ENCODE assay signal across 14 cellular contexts in genomic region chr11:31887180-31887579, GRCh38.
DNase-seq lines count a peak whose midpoint lies in the region; ATAC-seq and TF ChIP-seq lines count a peak whose summit lies in the region.
"Had no signal": no experiment of that assay in that cellular context is flagged by ENCODE, and none has a peak within 500 bp of the region (broad histone marks: within the 10 kb centered on the region; RNA-seq: fewer than 3 reads in every experiment).

No MANE protein-coding gene starts in this region.

- no peak overlapping the region for H3K4me3 Mint-ChIP-seq in activated naive CD4-positive, alpha-beta T cell treated with anti-CD3 and anti-CD28 coated beads, Interleukin-2, amount 10 ng/mL, durations not matched to agents 7 days and 5 days
- no peak overlapping the region for H3K4me3 Mint-ChIP-seq in HFFc6

- H3K79me2 ChIP-seq in osteoblast (ENCODE audit: insufficient read depth, low read length) = no peaks in the 10 kb centered on the region

- ATAC-seq in activated naive CD4-positive, alpha-beta T cell treated with anti-CD3 and anti-CD28 coated beads, Interleukin-2, amount 50 U/mL, for 72 hours = no peak
- ATAC-seq: heart right ventricle had no signal

- H3K36me3 Mint-ChIP-seq in activated naive CD4-positive, alpha-beta T cell treated with anti-CD3 and anti-CD28 coated beads, Interleukin-2, amount 10 ng/mL, durations not matched to agents 7 days and 5 days = no peaks in the 10 kb centered on the region
- no peaks in the 10 kb centered on the region for H3K36me3 Mint-ChIP-seq in activated naive CD4-positive, alpha-beta T cell treated with anti-CD3 and anti-CD28 coated beads, Interleukin-2, amount 50 U/mL, for 72 hours
- no peaks in the 10 kb centered on the region for H3K36me3 Mint-ChIP-seq in HFFc6 (ENCODE audit: low read depth)

- H2AFZ ChIP-seq in osteoblast (ENCODE audit: low read length) = no peak overlapping the region

- H3K4me3 ChIP-seq in osteoblast (ENCODE audit: insufficient read depth, low read length) (no peak overlapping the region), prostate gland (no peak overlapping the region)
- H3K4me3 ChIP-seq: BLaER1 treated with 17β-estradiol and CSF1 and Interleukin-3, amounts not matched to agents 10 nM and 100 nM; heart right ventricle; lung; SK-N-MC; suprapubic skin had no signal

- H3K36me3 ChIP-seq in osteoblast (ENCODE audit: insufficient read depth, low read length) = no peaks in the 10 kb centered on the region
- no peaks in the 10 kb centered on the region for H3K36me3 ChIP-seq in prostate gland
- H3K36me3 ChIP-seq: BLaER1 treated with 17β-estradiol and CSF1 and Interleukin-3, amounts not matched to agents 10 nM and 100 nM; heart right ventricle; suprapubic skin had no signal

- H4K20me1 ChIP-seq in osteoblast (ENCODE audit: insufficient read depth, low read length) = no peaks in the 10 kb centered on the region
- H4K20me1 ChIP-seq: BLaER1 treated with 17β-estradiol and CSF1 and Interleukin-3, amounts not matched to agents 10 nM and 100 nM had no signal

- no peaks in the 10 kb centered on the region for H3K4me1 Mint-ChIP-seq in activated naive CD4-positive, alpha-beta T cell treated with anti-CD3 and anti-CD28 coated beads, Interleukin-2, amount 10 ng/mL, durations not matched to agents 7 days and 5 days
- no peaks in the 10 kb centered on the region; the same call in 1 of the 2 replicates for H3K4me1 Mint-ChIP-seq in HFFc6 (ENCODE audit: low read depth)

- no peak for TF ChIP-seq POLR2A in prostate gland (IDR thresholded peaks at IDR 0.05)

- H3K9me3 ChIP-seq in osteoblast (ENCODE audit: low read depth, low read length) (no peaks in the 10 kb centered on the region), prostate gland (no peaks in the 10 kb centered on the region)
- H3K9me3 ChIP-seq: heart right ventricle, suprapubic skin had no signal

- H3K9me3 Mint-ChIP-seq in activated naive CD4-positive, alpha-beta T cell treated with anti-CD3 and anti-CD28 coated beads, Interleukin-2, amount 10 ng/mL, durations not matched to agents 7 days and 5 days = no peaks in the 10 kb centered on the region
- H3K9me3 Mint-ChIP-seq in activated naive CD4-positive, alpha-beta T cell treated with anti-CD3 and anti-CD28 coated beads, Interleukin-2, amount 50 U/mL, for 72 hours = no peaks in the 10 kb centered on the region
- H3K9me3 Mint-ChIP-seq in HFFc6 = no peaks in the 10 kb centered on the region

- TF ChIP-seq CTCF in HFFc6 (IDR thresholded peaks at IDR 0.05) = peak; percentile 42
- peak; percentile 41 for TF ChIP-seq CTCF in VCaP (conservative IDR thresholded peaks at IDR 0.05)
- TF ChIP-seq CTCF in osteoblast (IDR thresholded peaks at IDR 0.05; ENCODE audit: extremely low read depth, low read depth, low read length) = peak; percentile 10
- TF ChIP-seq CTCF in prostate gland (IDR thresholded peaks at IDR 0.05) = no peak

- no peaks in the 10 kb centered on the region for H3K4me1 ChIP-seq in osteoblast (ENCODE audit: insufficient read depth, low read length)
- H3K4me1 ChIP-seq in prostate gland (replicated peaks) = no peaks in the 10 kb centered on the region
- H3K4me1 ChIP-seq: BLaER1 treated with 17β-estradiol and CSF1 and Interleukin-3, amounts not matched to agents 10 nM and 100 nM; heart right ventricle; suprapubic skin had no signal

- intact Hi-C loops in prostate gland (cut with DNase I) = no loop called here

- H3K27ac Mint-ChIP-seq in activated naive CD4-positive, alpha-beta T cell treated with anti-CD3 and anti-CD28 coated beads, Interleukin-2, amount 10 ng/mL, durations not matched to agents 7 days and 5 days = no peak overlapping the region
- H3K27ac Mint-ChIP-seq in activated naive CD4-positive, alpha-beta T cell treated with anti-CD3 and anti-CD28 coated beads, Interleukin-2, amount 50 U/mL, for 72 hours = no peak overlapping the region
- no peak overlapping the region for H3K27ac Mint-ChIP-seq in HFFc6

- peaks cover 17% of the 10 kb centered on the region for H3K27me3 ChIP-seq in osteoblast (ENCODE audit: insufficient read depth, low read length)
- H3K27me3 ChIP-seq in prostate gland (replicated peaks; ENCODE audit: insufficient read depth) = no peaks in the 10 kb centered on the region
- H3K27me3 ChIP-seq: BLaER1 treated with 17β-estradiol and CSF1 and Interleukin-3, amounts not matched to agents 10 nM and 100 nM had no signal

- H3K4me2 ChIP-seq in osteoblast (ENCODE audit: insufficient read depth, low read length) = no peak overlapping the region
- H3K4me2 ChIP-seq: BLaER1 treated with 17β-estradiol and CSF1 and Interleukin-3, amounts not matched to agents 10 nM and 100 nM had no signal

- CTCF ChIA-PET in activated naive CD4-positive, alpha-beta T cell treated with anti-CD3 and anti-CD28 coated beads, Interleukin-2, amount 10 ng/mL, durations not matched to agents 7 days and 5 days (lab: Charles Lee) = interaction anchor here (1.2 kb wide), 1 partner anchor 71 kb away, joined by 3 read pairs; no protein-coding TSS in a partner anchor

- peak; percentile 25 for DNase-seq in activated naive CD4-positive, alpha-beta T cell treated with anti-CD3 and anti-CD28 coated beads, Interleukin-2, amount 10 ng/mL, durations not matched to agents 7 days and 5 days
- no peak for DNase-seq in activated naive CD4-positive, alpha-beta T cell treated with anti-CD3 and anti-CD28 coated beads, Interleukin-2, amount 50 U/mL, for 72 hours (ENCODE audit: low spot score in 2 of 2)
- DNase-seq in HFFc6 (no peak), osteoblast (ENCODE audit: insufficient read length, low spot score, missing footprints) (no peak), NCI-H2196 (lab: John Stamatoyannopoulos, UW; ENCODE audit: unreplicated experiment) (no peak), NCI-H2029 (lab: John Stamatoyannopoulos, UW) (no peak), prostate gland (ENCODE audit: low spot score) (no peak)
- DNase-seq: heart right ventricle, IMR-90 had no signal

- peaks cover 13% of the 10 kb centered on the region for H3K27me3 Mint-ChIP-seq in activated naive CD4-positive, alpha-beta T cell treated with anti-CD3 and anti-CD28 coated beads, Interleukin-2, amount 10 ng/mL, durations not matched to agents 7 days and 5 days
- peaks cover 14% of the 10 kb centered on the region for H3K27me3 Mint-ChIP-seq in HFFc6 (ENCODE audit: insufficient read depth)

- WGBS in prostate gland = 73% methylated on average over 6 of the region's 6 CpGs

- H3K27ac ChIP-seq in VCaP (no peak overlapping the region), osteoblast (ENCODE audit: low read depth, low read length) (no peak overlapping the region), prostate gland (no peak overlapping the region)
- H3K27ac ChIP-seq: BLaER1 treated with 17β-estradiol and CSF1 and Interleukin-3, amounts not matched to agents 10 nM and 100 nM; heart right ventricle; SK-N-MC; suprapubic skin had no signal

Comparison
In these comparisons a context has a peak if more than half of its experiments do, and no peak if none do; other contexts are left out.
1. CTCF ChIP-seq: peak in HFFc6 (single experiment), VCaP (single experiment) and osteoblast (single experiment); none in prostate gland (0 of 4).